1 cellular context compared by ENCODE assay signal in the genomic region with DNA sequence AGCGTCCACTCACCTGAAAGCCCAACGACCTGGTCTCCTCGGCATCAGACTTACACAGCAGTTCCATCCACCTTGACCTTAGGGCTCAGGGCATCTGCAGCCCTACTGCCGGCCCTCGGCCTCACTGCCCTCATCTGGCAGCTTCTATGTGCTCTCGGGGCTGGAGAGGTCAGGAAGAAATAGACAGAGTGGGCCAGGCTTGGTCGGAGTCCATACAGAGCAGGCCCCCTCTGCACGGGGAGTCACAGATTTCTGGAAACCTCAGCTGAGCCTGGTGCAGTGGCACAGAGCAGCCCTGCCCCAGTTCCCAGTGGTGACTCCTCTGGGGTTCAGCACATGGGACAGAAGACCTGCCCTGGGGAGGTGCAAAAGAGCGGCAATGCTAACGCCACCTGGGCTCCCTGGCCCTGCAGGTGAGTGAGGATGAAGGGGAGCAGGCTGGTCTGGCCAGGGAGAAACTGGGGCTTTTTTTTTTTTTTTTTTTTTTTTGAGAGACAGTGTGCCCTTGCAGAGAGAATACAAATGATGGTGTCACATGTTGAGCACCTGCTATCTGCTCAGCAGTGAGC.
TF ChIP-seq lines count a peak whose summit lies in the region.

No MANE protein-coding gene starts in this region.

TF ChIP-seq in A549, 52 proteins besides CTCF, POLR2A, EP300 and RAD21 (continued from another document):
- TF ChIP-seq CBX2 (IDR thresholded peaks at IDR 0.05; ENCODE audit: borderline replicate concordance, low read depth) (no peak), MAZ (IDR thresholded peaks at IDR 0.05; ENCODE audit: borderline replicate concordance, low read depth, low read length) (no peak), PHF8 (IDR thresholded peaks at IDR 0.05; ENCODE audit: borderline replicate concordance, low read depth) (no peak), CHD2 (IDR thresholded peaks at IDR 0.05; ENCODE audit: low read length, partially characterized antibody) (no peak), FOSB (CRISPR knock-in tag; IDR thresholded peaks at IDR 0.05) (no peak)
- TF ChIP-seq, protein P1, sequence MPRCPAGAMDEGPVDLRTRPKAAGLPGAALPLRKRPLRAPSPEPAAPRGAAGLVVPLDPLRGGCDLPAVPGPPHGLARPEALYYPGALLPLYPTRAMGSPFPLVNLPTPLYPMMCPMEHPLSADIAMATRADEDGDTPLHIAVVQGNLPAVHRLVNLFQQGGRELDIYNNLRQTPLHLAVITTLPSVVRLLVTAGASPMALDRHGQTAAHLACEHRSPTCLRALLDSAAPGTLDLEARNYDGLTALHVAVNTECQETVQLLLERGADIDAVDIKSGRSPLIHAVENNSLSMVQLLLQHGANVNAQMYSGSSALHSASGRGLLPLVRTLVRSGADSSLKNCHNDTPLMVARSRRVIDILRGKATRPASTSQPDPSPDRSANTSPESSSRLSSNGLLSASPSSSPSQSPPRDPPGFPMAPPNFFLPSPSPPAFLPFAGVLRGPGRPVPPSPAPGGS (IDR thresholded peaks at IDR 0.05): no peak
